ENCODE assay signal across 22 cellular contexts in genomic region chr3:144067059-144067458, GRCh38.
DNase-seq lines count a peak whose midpoint lies in the region; ATAC-seq, FAIRE-seq and TF ChIP-seq lines count a peak whose summit lies in the region.
"Had no signal": no experiment of that assay in that cellular context is flagged by ENCODE, and none has a peak within 500 bp of the region (broad histone marks: within the 10 kb centered on the region; RNA-seq: fewer than 3 reads in every experiment).

No MANE protein-coding gene starts in this region.

- peak; percentile 35 for ATAC-seq in foreskin keratinocyte
- ATAC-seq in HG03571 (IDR thresholded peaks at IDR 0.05; ENCODE audit: unreplicated experiment): no peak
- no peak for ATAC-seq in HG02938 (IDR thresholded peaks at IDR 0.05; ENCODE audit: unreplicated experiment)
- ATAC-seq: A549; CD8-positive, alpha-beta T cell had no signal

- no peak overlapping the region for H3K27ac ChIP-seq in foreskin keratinocyte
- H3K27ac ChIP-seq in MM.1S (ENCODE audit: low read length): no peak overlapping the region
- H3K27ac ChIP-seq: 22Rv1; A549; BLaER1 treated with 17β-estradiol and CSF1 and Interleukin-3, amounts not matched to agents 10 nM and 100 nM; C4-2B had no signal

- no peaks in the 10 kb centered on the region for H3K36me3 ChIP-seq in bronchial epithelial cell (ENCODE audit: control insufficient read depth, insufficient read depth, low read length)
- H3K36me3 ChIP-seq in MM.1S (replicated peaks; ENCODE audit: insufficient read depth, low read length): no peaks in the 10 kb centered on the region
- H3K36me3 ChIP-seq: BLaER1 treated with 17β-estradiol and CSF1 and Interleukin-3, amounts not matched to agents 10 nM and 100 nM had no signal

- no peaks in the 10 kb centered on the region for H4K20me1 ChIP-seq in MM.1S (ENCODE audit: insufficient read depth, low read length)
- H4K20me1 ChIP-seq: BLaER1 treated with 17β-estradiol and CSF1 and Interleukin-3, amounts not matched to agents 10 nM and 100 nM had no signal

- H3K79me2 ChIP-seq in MM.1S (ENCODE audit: low read length): no peaks in the 10 kb centered on the region

- H3K27me3 ChIP-seq in bronchial epithelial cell (ENCODE audit: control insufficient read depth, insufficient read depth, low read length) (no peaks in the 10 kb centered on the region), foreskin keratinocyte (no peaks in the 10 kb centered on the region), MM.1S (replicated peaks; ENCODE audit: insufficient read depth, low read length) (no peaks in the 10 kb centered on the region)
- H3K27me3 ChIP-seq: BLaER1 treated with 17β-estradiol and CSF1 and Interleukin-3, amounts not matched to agents 10 nM and 100 nM had no signal

- H3K9me3 ChIP-seq in MM.1S (replicated peaks; ENCODE audit: insufficient read depth, low read length): no peaks in the 10 kb centered on the region
- H3K9me3 ChIP-seq: A549, Caco-2 had no signal

- no peak for TF ChIP-seq CTCF in bronchial epithelial cell (IDR thresholded peaks at IDR 0.05; ENCODE audit: insufficient read depth, low read length, severe bottlenecking)
- TF ChIP-seq CTCF in foreskin keratinocyte (conservative IDR thresholded peaks at IDR 0.05): no peak
- TF ChIP-seq CTCF in MM.1S (IDR thresholded peaks at IDR 0.05; ENCODE audit: low read length): no peak

- no peak overlapping the region for H2AFZ ChIP-seq in MM.1S (ENCODE audit: low read length)

- FAIRE-seq in GM12892 (lab: Jason Lieb, UNC) (peak; percentile 48), H54 (lab: Jason Lieb, UNC) (peak; percentile 50), bronchial epithelial cell (lab: Jason Lieb, UNC) (no peak)
- FAIRE-seq: A549, D721Med, G401.6, GM12891, GM18507 had no signal

- H3K9ac ChIP-seq in MM.1S (ENCODE audit: low read length): no peak overlapping the region
- H3K9ac ChIP-seq: BLaER1 treated with 17β-estradiol and CSF1 and Interleukin-3, amounts not matched to agents 10 nM and 100 nM had no signal

- no peak for TF ChIP-seq POLR2A in GM12892 (IDR thresholded peaks at IDR 0.05; ENCODE audit: low read depth, low read length)
- no peak for TF ChIP-seq POLR2A in H54 (IDR thresholded peaks at IDR 0.05; ENCODE audit: low read depth, low read length)

- DNase-seq in GM12892 (ENCODE audit: insufficient read length) (no peak), H54 (ENCODE audit: insufficient read length, low spot score) (no peak), bronchial epithelial cell (ENCODE audit: low read depth) (peak; percentile 20), foreskin keratinocyte (peak in 1 of 2 donors; percentile 22), MM.1S (no peak)
- DNase-seq: AML-193; Caco-2; Calu3; CD4-positive, alpha-beta T cell; CD8-positive, alpha-beta T cell; DMS79 treated with DMSO at 0.1 percent for 48 hours; GF-D8 had no signal

- no peak overlapping the region for H3K4me2 ChIP-seq in MM.1S (ENCODE audit: low read depth, low read length)
- H3K4me2 ChIP-seq: A549; BLaER1 treated with 17β-estradiol and CSF1 and Interleukin-3, amounts not matched to agents 10 nM and 100 nM had no signal

- H3K4me1 ChIP-seq in foreskin keratinocyte (no peaks in the 10 kb centered on the region), MM.1S (ENCODE audit: low read length) (no peaks in the 10 kb centered on the region)
- H3K4me1 ChIP-seq: A549; BLaER1 treated with 17β-estradiol and CSF1 and Interleukin-3, amounts not matched to agents 10 nM and 100 nM; Caco-2 had no signal

- H3K4me3 ChIP-seq in bronchial epithelial cell (ENCODE audit: low read depth, low read length) (no peak overlapping the region), MM.1S (ENCODE audit: low read length) (no peak overlapping the region)
- H3K4me3 ChIP-seq: A549; BLaER1 treated with 17β-estradiol and CSF1 and Interleukin-3, amounts not matched to agents 10 nM and 100 nM had no signal

- H3F3A ChIP-seq in MM.1S (ENCODE audit: insufficient read depth, low read length): no peaks in the 10 kb centered on the region

- no peaks in the 10 kb centered on the region for H3K9me2 ChIP-seq in MM.1S (replicated peaks; ENCODE audit: insufficient read depth, low read length)
